In the genomic region with DNA sequence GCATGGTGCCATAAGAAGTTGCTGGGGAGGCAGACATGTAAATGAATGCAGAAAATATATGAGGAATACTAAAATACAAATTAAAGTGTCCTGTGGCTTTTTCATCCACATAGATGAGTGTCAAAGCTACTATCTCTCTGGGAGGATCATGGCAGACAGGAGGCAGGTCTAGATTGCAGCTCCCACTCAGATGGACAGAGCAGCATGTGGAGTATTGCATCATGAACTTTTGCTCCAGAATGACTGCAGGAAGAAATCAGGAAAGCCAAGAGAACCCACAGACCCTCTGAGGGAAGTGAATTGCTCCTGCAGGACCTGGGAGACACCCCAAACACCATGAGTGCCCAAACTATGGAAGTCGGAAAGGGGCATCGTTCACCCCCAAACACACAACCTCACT, we compare ENCODE assay signal across 6 cellular contexts.
DNase-seq lines count a peak whose midpoint lies in the region; ATAC-seq, FAIRE-seq and TF ChIP-seq lines count a peak whose summit lies in the region.
"Not testable (repeated sequence)": the region's sequence is repeated elsewhere in the genome, so short reads cannot be mapped to it uniquely, and the experiment has no call there.

No MANE protein-coding gene starts in this region.

- H4K20me1 ChIP-seq in H9 (ENCODE audit: control insufficient read depth, insufficient read depth, insufficient read length); PC-9 (ENCODE audit: insufficient read depth); K562 (replicated peaks; ENCODE audit: control insufficient read depth, insufficient read depth, low read length); smooth muscle cell (ENCODE audit: low read depth): not testable (repeated sequence)

- intact Hi-C loops in PC-9 (cut with micrococcal nuclease; ENCODE audit: unreplicated experiment); esophagus squamous epithelium (cut with DNase I): not testable (repeated sequence)
- intact Hi-C loops in K562 (cut with micrococcal nuclease) = loop anchor here (10.0 kb wide), 1 partner anchor 191 kb away; no protein-coding TSS in a partner anchor

- not testable (repeated sequence) for H3K36me3 ChIP-seq in PC-9 (ENCODE audit: low read depth); K562 (ENCODE audit: control insufficient read depth, insufficient read depth, low read length); esophagus squamous epithelium; smooth muscle cell (ENCODE audit: low read depth)

- no CpG with 5 or more reads among the region's 2 CpGs for WGBS in H9 (ENCODE audit: extremely low coverage, insufficient read length, low lambda C conversion rate)
- WGBS in K562 (ENCODE audit: insufficient coverage, low coverage, missing lambda C conversion rate) = 23% methylated on average over 2 of the region's 2 CpGs
- WGBS in esophagus squamous epithelium, 2 donors = 83 to 94% methylated on average over 2 of the region's 2 CpGs
- 96% methylated on average over 2 of the region's 2 CpGs for WGBS in smooth muscle cell (ENCODE audit: low lambda C conversion rate)

- H4K5ac ChIP-seq in H9 (ENCODE audit: insufficient read length, low read depth, low read length) = not testable (repeated sequence)

- H3K9me3 ChIP-seq in H9 (ENCODE audit: control insufficient read depth, low read depth, low read length); PC-9 (ENCODE audit: insufficient read depth, low read depth); K562 (replicated peaks; ENCODE audit: control insufficient read depth, insufficient read depth, low read depth, low read length); esophagus squamous epithelium; smooth muscle cell (replicated peaks; ENCODE audit: low read depth): not testable (repeated sequence)

- not testable (repeated sequence) for H2AFZ ChIP-seq in H9 (ENCODE audit: low read length); smooth muscle cell (ENCODE audit: low read depth)
- H2AFZ ChIP-seq in PC-9 (peak overlapping the region; percentile 76; the same call in 1 of the 2 replicates), K562 (ENCODE audit: low read depth, low read length) (peak overlapping the region; percentile 46; the same call in 1 of the 2 replicates)

- not testable (repeated sequence) for BruUV-seq in PC-9 (replicated peaks; lab: Mats Ljungman, UMichigan); K562 (replicated peaks; lab: Mats Ljungman, UMichigan)

- not testable (repeated sequence) for H2BK20ac ChIP-seq in H9 (ENCODE audit: low read depth, low read length, poor library complexity, severe bottlenecking)

- H3K79me2 ChIP-seq in H9 (ENCODE audit: insufficient read depth, low read length); PC-9 (ENCODE audit: low read depth); K562 (ENCODE audit: control insufficient read depth, insufficient read depth, low read length); smooth muscle cell (ENCODE audit: low read depth): not testable (repeated sequence)

- DNase-seq in H9; PC-9; K562 (ENCODE audit: extremely low read depth in 1 of 4, low spot score in 3 of 4); esophagus squamous epithelium (lab: John Stamatoyannopoulos, UW); neural crest cell (ENCODE audit: low read depth, low spot score); smooth muscle cell (lab: John Stamatoyannopoulos, UW; ENCODE audit: unreplicated experiment): not testable (repeated sequence)

- H2AK5ac ChIP-seq in H9 (ENCODE audit: insufficient read length, low read length) = not testable (repeated sequence)

- not testable (repeated sequence) for H2BK15ac ChIP-seq in H9 (ENCODE audit: low read depth, low read length)

- not testable (repeated sequence) for H3K36me3 Mint-ChIP-seq in H9 (ENCODE audit: insufficient read depth in 1 of 3, low read depth in 3 of 3); neural crest cell (ENCODE audit: low read depth)

- H4K91ac ChIP-seq in H9 (ENCODE audit: insufficient read length, low read depth, low read length) = not testable (repeated sequence)

- not testable (repeated sequence) for H3K9ac ChIP-seq in H9 (ENCODE audit: extremely low read depth, insufficient read length, low read length); K562 (ENCODE audit: insufficient read depth in 1 of 2, low read depth in 2 of 2, low read length in 2 of 2); smooth muscle cell (ENCODE audit: low read depth)

- H3K9me1 ChIP-seq in K562 (ENCODE audit: control insufficient read depth, insufficient read depth, low read length) = not testable (repeated sequence)

- not testable (repeated sequence) for H3K23ac ChIP-seq in H9 (ENCODE audit: insufficient read length, low read depth, low read length)

- not testable (repeated sequence) for H3K4me3 Mint-ChIP-seq in H9, neural crest cell

- not testable (repeated sequence) for H3K18ac ChIP-seq in H9 (ENCODE audit: insufficient read length, low read depth, low read length)

- H4K8ac ChIP-seq in H9 (replicated peaks; ENCODE audit: insufficient read length, low read depth, low read length) = not testable (repeated sequence)

- TF ChIP-seq POLR2A in K562 (conservative IDR thresholded peaks at IDR 0.05); esophagus squamous epithelium (IDR thresholded peaks at IDR 0.05): not testable (repeated sequence)

- CTCF ChIA-PET in PC-9 (lab: Charles Lee); K562 (lab: Yijun Ruan, JAX; ENCODE audit: low intra/inter-chr PET ratio): not testable (repeated sequence)

- FAIRE-seq in K562 (lab: Jason Lieb, UNC) = not testable (repeated sequence)

- not testable (repeated sequence) for H3K14ac ChIP-seq in H9 (ENCODE audit: insufficient read depth, low read length)

- POLR2A ChIA-PET in PC-9 (lab: Charles Lee; ENCODE audit: unreplicated experiment) = not testable (repeated sequence)
- POLR2A ChIA-PET in K562 (lab: Yijun Ruan, JAX) = interaction anchor here (0.6 kb wide), 1 partner anchor 115 kb away, joined by 3 read pairs; no protein-coding TSS in a partner anchor

- peak; percentile 49 for ATAC-seq in K562

- H3K27ac ChIP-seq in H9 (ENCODE audit: insufficient read length, low read depth, low read length); K562 (ENCODE audit: extremely low read depth, low read depth, low read length): not testable (repeated sequence)
- H3K27ac ChIP-seq in PC-9 (peak overlapping the region; percentile 91), esophagus squamous epithelium (peak overlapping the region in 3 of 4 donors; percentile 80 to 87 (median 82)), smooth muscle cell (ENCODE audit: low read depth) (peak overlapping the region; percentile 39)

- H3K4me1 Mint-ChIP-seq in H9 = peaks cover 9 to 20% of the 10 kb centered on the region in 2 experiments
- not testable (repeated sequence) for H3K4me1 Mint-ChIP-seq in neural crest cell

- not testable (repeated sequence) for TF ChIP-seq EP300 in K562 (IDR thresholded peaks at IDR 0.05; ENCODE audit: low read length)

- H3K27me3 Mint-ChIP-seq in H9 (ENCODE audit: low read depth) = peaks cover 24% of the 10 kb centered on the region
- not testable (repeated sequence) for H3K27me3 Mint-ChIP-seq in neural crest cell (ENCODE audit: low read depth)

- not testable (repeated sequence) for H3K9me2 ChIP-seq in PC-9 (ENCODE audit: insufficient read depth)

- not testable (repeated sequence) for H3K9me3 Mint-ChIP-seq in H9, neural crest cell

- H3K79me1 ChIP-seq in H9 (ENCODE audit: insufficient read depth, low read depth, low read length, poor library complexity, severe bottlenecking) = not testable (repeated sequence)

- H3K27ac Mint-ChIP-seq in H9 (peak overlapping the region in 2 of 3 experiments; percentile 4 to 61; a peak in 1 of 7 replicates), neural crest cell (ENCODE audit: unreplicated experiment) (peak overlapping the region; percentile 55)

- not testable (repeated sequence) for H3K56ac ChIP-seq in H9 (ENCODE audit: insufficient read length, low read depth, low read length)

- not testable (repeated sequence) for H3K27me3 ChIP-seq in H9 (ENCODE audit: insufficient read depth, low read length); PC-9 (ENCODE audit: insufficient read depth, low read depth); K562 (ENCODE audit: control insufficient read depth in 2 of 2, insufficient read depth in 2 of 2, low read length in 2 of 2); smooth muscle cell (ENCODE audit: low read depth)
- peaks cover 0 to 10% (median 0%) of the 10 kb centered on the region in 4 donors for H3K27me3 ChIP-seq in esophagus squamous epithelium

- H3T11ph ChIP-seq in H9 (ENCODE audit: low read length) = not testable (repeated sequence)

- not testable (repeated sequence) for H2BK12ac ChIP-seq in H9 (ENCODE audit: insufficient read length, low read depth, low read length)

- not testable (repeated sequence) for TF ChIP-seq RAD21 in K562 (CRISPR knock-in tag; conservative IDR thresholded peaks at IDR 0.05 in 1 of 2, IDR thresholded peaks at IDR 0.05 in 1 of 2)

- not testable (repeated sequence) for H3K4me1 ChIP-seq in H9 (ENCODE audit: insufficient read depth, low read length); K562 (replicated peaks in 1 of 2; ENCODE audit: control insufficient read depth in 2 of 2, insufficient read depth in 2 of 2, low read length in 2 of 2)
- H3K4me1 ChIP-seq in PC-9 (replicated peaks; ENCODE audit: insufficient read depth) (peaks cover 27% of the 10 kb centered on the region), esophagus squamous epithelium (peaks cover 0 to 29% (median 0%) of the 10 kb centered on the region in 3 donors), smooth muscle cell (ENCODE audit: low read depth) (peaks cover 11% of the 10 kb centered on the region)

- H3K4ac ChIP-seq in H9 (ENCODE audit: low read depth, low read length) = not testable (repeated sequence)

- not testable (repeated sequence) for H2BK120ac ChIP-seq in H9 (ENCODE audit: low read depth, low read length, poor library complexity, severe bottlenecking)

- TF ChIP-seq CTCF in H9 (conservative IDR thresholded peaks at IDR 0.05); PC-9 (conservative IDR thresholded peaks at IDR 0.05); K562 (IDR thresholded peaks at IDR 0.05 in 2 of 3, conservative IDR thresholded peaks at IDR 0.05 in 1 of 3; ENCODE audit: insufficient read depth in 2 of 3, low read depth in 1 of 3, low read length in 3 of 3); esophagus squamous epithelium (IDR thresholded peaks at IDR 0.05); neural crest cell (conservative IDR thresholded peaks at IDR 0.05); smooth muscle cell (IDR thresholded peaks at IDR 0.05; ENCODE audit: borderline replicate concordance, insufficient read depth, poor library complexity, severe bottlenecking): not testable (repeated sequence)

- not testable (repeated sequence) for H3K23me2 ChIP-seq in H9 (ENCODE audit: insufficient read length, low read depth, low read length, poor library complexity, severe bottlenecking)

- peaks cover 18% of the 10 kb centered on the region for H3F3A ChIP-seq in PC-9 (ENCODE audit: insufficient read depth, low read depth)
- H3F3A ChIP-seq in smooth muscle cell (ENCODE audit: low read depth) = not testable (repeated sequence)

- in situ Hi-C loops in K562 (cut with MboI) = not testable (repeated sequence)

- H3K4me2 ChIP-seq in H9 (ENCODE audit: insufficient read depth, insufficient read length, low read length); K562 (ENCODE audit: insufficient read depth, low read length); smooth muscle cell: not testable (repeated sequence)
- H3K4me2 ChIP-seq in PC-9 = peak overlapping the region; percentile 72

- H2BK5ac ChIP-seq in H9 (ENCODE audit: insufficient read length, low read length) = not testable (repeated sequence)

- H3K4me3 ChIP-seq in PC-9, K562, esophagus squamous epithelium, smooth muscle cell: not testable (repeated sequence)
